Comparison of ENCODE assay signal across 12 cellular contexts in the genomic region with DNA sequence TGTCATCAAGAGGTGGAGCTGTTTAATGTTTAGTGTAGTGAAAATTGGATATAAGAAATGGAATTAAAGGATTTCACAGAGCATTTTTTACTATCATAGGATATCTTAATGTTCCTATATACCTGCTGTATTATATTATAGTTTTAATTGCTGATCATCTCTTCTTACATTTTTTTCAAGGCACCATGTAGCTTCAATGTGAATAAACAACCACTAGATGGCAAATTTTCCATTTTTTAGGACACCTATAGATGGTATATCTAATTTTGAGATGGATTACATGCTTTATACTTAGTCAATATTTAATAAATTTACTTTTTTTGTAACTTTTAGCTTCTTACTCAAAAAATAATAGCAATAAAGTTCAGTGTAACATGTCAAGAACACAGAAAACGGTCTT. TPM values are rescaled to one million over a fixed set of nuclear protein-coding genes. Genes with fewer than 3 reads are reported as not detected.
DNase-seq lines count a peak whose midpoint lies in the region; ATAC-seq, FAIRE-seq and TF ChIP-seq lines count a peak whose summit lies in the region.
"Had no signal": no experiment of that assay in that cellular context is flagged by ENCODE, and none has a peak within 500 bp of the region (broad histone marks: within the 10 kb centered on the region; RNA-seq: fewer than 3 reads in every experiment).

No MANE protein-coding gene starts in this region.

- ATAC-seq in GM12878: peak; percentile 47; the same call in 2 of the 3 replicates
- ATAC-seq in T-cell (replicated peaks in 1 of 4): no peak
- no peak for ATAC-seq in GM18505 (IDR thresholded peaks at IDR 0.05; ENCODE audit: unreplicated experiment)

- WGBS in GM12878 (ENCODE audit: insufficient coverage, insufficient replicate concordance, low lambda C conversion rate, missing lambda C conversion rate): 4% methylated on average over 1 of the region's 1 CpG
- 56 to 64% methylated on average over 1 of the region's 1 CpG for WGBS in tibial nerve, 2 donors

- SMC1A ChIA-PET in GM12878 (lab: Charles Lee; ENCODE audit: uncharacterized antibody, unreplicated experiment): interaction anchor here (1.8 to 2.5 kb wide), 2 partner anchors 11 to 212 kb away, joined by 8 to 13 read pairs; no protein-coding TSS in a partner anchor

- TF ChIP-seq POLR2A in GM12878 (IDR thresholded peaks at IDR 0.05; ENCODE audit: low read depth, low read length): no peak
- TF ChIP-seq POLR2A in GM18505 (IDR thresholded peaks at IDR 0.05; ENCODE audit: borderline replicate concordance, extremely low read depth, insufficient read depth, insufficient read length): no peak
- no peak for TF ChIP-seq POLR2A in tibial nerve (IDR thresholded peaks at IDR 0.05)

- H3K4me1 ChIP-seq in GM12878 (ENCODE audit: control insufficient read depth, insufficient read depth, low read length) (no peaks in the 10 kb centered on the region), tibial nerve (no peaks in the 10 kb centered on the region)

- H3K4me3 Mint-ChIP-seq in progenitor cell of endocrine pancreas (ENCODE audit: low read depth) (no peak overlapping the region), T-cell (no peak overlapping the region)

- H2AFZ ChIP-seq in GM12878 (ENCODE audit: control insufficient read depth, low read depth, low read length): no peak overlapping the region

- H3K27me3 Mint-ChIP-seq in progenitor cell of endocrine pancreas (no peaks in the 10 kb centered on the region), T-cell (no peaks in the 10 kb centered on the region)

- H3K4me3 ChIP-seq in GM12878: no peak overlapping the region
- H3K4me3 ChIP-seq in tibial nerve: no peak overlapping the region

- RAD21 ChIA-PET in GM12878 (lab: Charles Lee; ENCODE audit: unreplicated experiment): interaction anchor here (2.0 kb wide), 1 partner anchor 212 kb away, joined by 9 read pairs; no protein-coding TSS in a partner anchor

- TF ChIP-seq EP300 in GM12878 (IDR thresholded peaks at IDR 0.05; ENCODE audit: borderline replicate concordance in 1 of 2, control insufficient read depth in 1 of 2, low read depth in 2 of 2, low read length in 2 of 2): no peak
- TF ChIP-seq EP300 in tibial nerve (IDR thresholded peaks at IDR 0.05): no peak

- H3K27me3 ChIP-seq in GM12878 (replicated peaks in 1 of 2; ENCODE audit: control insufficient read depth in 2 of 2, insufficient read depth in 2 of 2, low read length in 1 of 2): no peaks in the 10 kb centered on the region
- no peaks in the 10 kb centered on the region for H3K27me3 ChIP-seq in tibial nerve

- POLR2A ChIA-PET in GM12878 (lab: Charles Lee) (no interaction called here), T-cell (lab: Charles Lee) (interaction anchor here in 1 of 2 donors (0.5 kb wide), 1 partner anchor 11 kb away, joined by 6 read pairs; no protein-coding TSS in a partner anchor)

- TF ChIP-seq RAD21 in GM12878 (IDR thresholded peaks at IDR 0.05; ENCODE audit: insufficient read depth, low read depth, low read length): 0 out of 2 replicates have a peak, but pooled peaks have one; percentile 17

- TF ChIP-seq CTCF in GM12878 (IDR thresholded peaks at IDR 0.05 in 2 of 3, conservative IDR thresholded peaks at IDR 0.05 in 1 of 3; ENCODE audit: control insufficient read depth in 2 of 3, extremely low read depth in 1 of 3, insufficient read depth in 1 of 3, low read depth in 3 of 3, low read length in 3 of 3) (peak in 2 of 3 experiments; percentile 13 to 16; a peak in 2 of 6 replicates), progenitor cell of endocrine pancreas (IDR thresholded peaks at IDR 0.05; ENCODE audit: unreplicated experiment) (peak; percentile 60), tibial nerve (IDR thresholded peaks at IDR 0.05) (no peak)

- H3K9me3 Mint-ChIP-seq in progenitor cell of endocrine pancreas (ENCODE audit: low read depth) (no peaks in the 10 kb centered on the region), T-cell (peaks cover 3 to 16% (median 7%) of the 10 kb centered on the region in 3 donors)

- H3K4me1 Mint-ChIP-seq in progenitor cell of endocrine pancreas (ENCODE audit: low read depth): no peaks in the 10 kb centered on the region
- H3K4me1 Mint-ChIP-seq in T-cell: no peaks in the 10 kb centered on the region

- no peak overlapping the region for H3K9ac ChIP-seq in GM12878 (ENCODE audit: control insufficient read depth, insufficient read depth, low read length)

- H3K79me2 ChIP-seq in GM12878 (ENCODE audit: control insufficient read depth, insufficient read depth, low read length): no peaks in the 10 kb centered on the region

- intact Hi-C loops in GM12878 (cut with micrococcal nuclease; ENCODE audit: unreplicated experiment): loop anchor here (5.0 kb wide), 2 partner anchors 214 to 469 kb away; no protein-coding TSS in a partner anchor

- FAIRE-seq in GM12878 (lab: Jason Lieb, UNC): no peak

- no peaks in the 10 kb centered on the region for H4K20me1 ChIP-seq in GM12878 (ENCODE audit: control insufficient read depth, insufficient read depth)

- in situ Hi-C loops in GM12878 (cut with MboI): no loop called here

- H3K27ac Mint-ChIP-seq in progenitor cell of endocrine pancreas: no peak overlapping the region
- H3K27ac Mint-ChIP-seq in T-cell: no peak overlapping the region

- H3K36me3 Mint-ChIP-seq in progenitor cell of endocrine pancreas (ENCODE audit: insufficient read depth) (no peaks in the 10 kb centered on the region), T-cell (no peaks in the 10 kb centered on the region)

- no peaks in the 10 kb centered on the region for H3K9me3 ChIP-seq in GM12878 (replicated peaks; ENCODE audit: control insufficient read depth, insufficient read depth, low read length)
- no peaks in the 10 kb centered on the region for H3K9me3 ChIP-seq in tibial nerve

- CTCF ChIA-PET in GM12878 (lab: Yijun Ruan, JAX) (interaction anchor here (1.0 to 2.6 kb wide), 3 partner anchors 17 to 212 kb away, joined by 3 to 28 read pairs (median 3); no protein-coding TSS in a partner anchor), T-cell (lab: Charles Lee) (no interaction called here)

- no peak overlapping the region for H3K27ac ChIP-seq in GM12878 (ENCODE audit: control insufficient read depth, insufficient read depth)
- no peak overlapping the region for H3K27ac ChIP-seq in tibial nerve

- no peak overlapping the region for H3K4me2 ChIP-seq in GM12878 (ENCODE audit: control insufficient read depth, insufficient read depth)

- DNase-seq in NCI-H2227 (lab: John Stamatoyannopoulos, UW; ENCODE audit: unreplicated experiment) (peak; percentile 14), NCI-H2227 treated with DMSO at 0.1 percent for 48 hours (lab: John Stamatoyannopoulos, UW) (no peak), NCI-H1092 (lab: John Stamatoyannopoulos, UW) (peak; percentile 19), GM12878 (ENCODE audit: low read depth, low spot score) (no peak), progenitor cell of endocrine pancreas (ENCODE audit: low spot score, unreplicated experiment) (no peak), T-cell (no peak), tibial nerve (ENCODE audit: low spot score in 2 of 2) (no peak)

- H3K36me3 ChIP-seq in GM12878 (ENCODE audit: control insufficient read depth in 2 of 2, insufficient read depth in 2 of 2, low read length in 1 of 2) (no peaks in the 10 kb centered on the region), tibial nerve (no peaks in the 10 kb centered on the region)

- BruUV-seq in GM12878 (replicated peaks; lab: Mats Ljungman, UMichigan): no TSS peak

TF ChIP-seq in GM12878, 131 proteins besides CTCF, POLR2A, EP300 and RAD21:
- TF ChIP-seq KAT2A (conservative IDR thresholded peaks at IDR 0.05; ENCODE audit: control insufficient read depth, low read depth, low read length) (no peak), SMC3 (IDR thresholded peaks at IDR 0.05; ENCODE audit: borderline replicate concordance, low read length) (peak; percentile 34)

RNA-seq across cellular contexts. Expression of a gene that starts 9.0 kb away (rescaled TPM):
- not detected in 2 replicates for total RNA-seq in GM12878 (2013; cell fraction: nucleolus; rRNA removed)
- total RNA-seq in GM12878 (2014; rRNA removed) (not detected in 2 replicates), GM12878 (2014; rRNA removed; fragmentation: Illumina TruSeq; extraction: Trizol) (not detected in 2 replicates), GM12878 (2021) (not detected in 2 replicates), progenitor cell of endocrine pancreas (not detected in 2 replicates), T-cell (not detected), tibial nerve (not detected)
- not detected for polyA plus RNA-seq in GM12878 (2011; ENCODE audit: low read depth)
- polyA plus RNA-seq in GM12878 (2011; rRNA removed) (not detected in 2 replicates), GM12878 (2014; fragmentation: Illumina TruSeq; extraction: Trizol) (not detected in 2 replicates), GM12878 (2014; fragmentation: Nextera tagmentation; extraction: Ambion mirVana) (not detected), GM12878 (2014; rRNA removed) (not detected in 2 replicates), GM12878 (2016; fragmentation: Nextera tagmentation; extraction: Ambion mirVana) (not detected)
- not detected in 2 replicates for polyA plus RNA-seq in GM12878 (2011; cell fraction: cytosol; rRNA removed)
- polyA plus RNA-seq in GM12878 (2011; cell fraction: nucleus; rRNA removed): not detected in 2 replicates
- polyA plus RNA-seq in GM12878 (2012): not detected in 2 replicates
- polyA minus RNA-seq in GM12878 (2011; rRNA and poly(A)+ RNA removed): not detected in 2 replicates
- polyA minus RNA-seq in GM12878 (2011; cell fraction: cytosol; rRNA and poly(A)+ RNA removed): not detected in 2 replicates
- polyA minus RNA-seq in GM12878 (2011; cell fraction: nucleus; rRNA and poly(A)+ RNA removed): not detected in 2 replicates
- total RNA-seq: fibroblast of lung, M059J, mononuclear cell had no signal
- polyA plus RNA-seq: fibroblast of lung, thymus had no signal

RNA-seq across cellular contexts. Expression of a gene that starts 9.6 kb away (rescaled TPM):
- total RNA-seq in GM12878 (2013; cell fraction: nucleolus; rRNA removed): not detected in 2 replicates
- total RNA-seq in GM12878 (2014; rRNA removed) (0.11 and 0.16 TPM in 2 replicates), GM12878 (2014; rRNA removed; fragmentation: Illumina TruSeq; extraction: Trizol) (0.09 and 0.13 TPM in 2 replicates), GM12878 (2021) (0.05 and 0.08 TPM in 2 replicates), progenitor cell of endocrine pancreas (0.14 and 0.33 TPM in 2 replicates), T-cell (not detected), tibial nerve (not detected)
- polyA plus RNA-seq in GM12878 (2011; ENCODE audit: low read depth): not detected
- polyA plus RNA-seq in GM12878 (2011; rRNA removed) (not detected in 2 replicates), GM12878 (2014; fragmentation: Illumina TruSeq; extraction: Trizol) (0.07 TPM in 1 of 2 replicates, not detected in the other), GM12878 (2014; fragmentation: Nextera tagmentation; extraction: Ambion mirVana) (under 1 TPM; 0.02 to 0.05 TPM), GM12878 (2014; rRNA removed) (0.04 TPM in 2 replicates), GM12878 (2016; fragmentation: Nextera tagmentation; extraction: Ambion mirVana) (under 1 TPM in 1 of 2 experiments, not detected in 1; 0.05 TPM)
- not detected in 2 replicates for polyA plus RNA-seq in GM12878 (2011; cell fraction: cytosol; rRNA removed)
- not detected in 2 replicates for polyA plus RNA-seq in GM12878 (2011; cell fraction: nucleus; rRNA removed)
- polyA plus RNA-seq in GM12878 (2012): not detected in 2 replicates
- polyA minus RNA-seq in GM12878 (2011; rRNA and poly(A)+ RNA removed): not detected in 2 replicates
- 0.31 TPM in 1 of 2 replicates, not detected in the other for polyA minus RNA-seq in GM12878 (2011; cell fraction: cytosol; rRNA and poly(A)+ RNA removed)
- 0.10 TPM in 1 of 2 replicates, not detected in the other for polyA minus RNA-seq in GM12878 (2011; cell fraction: nucleus; rRNA and poly(A)+ RNA removed)
- total RNA-seq: fibroblast of lung, M059J, mononuclear cell had no signal
- polyA plus RNA-seq: fibroblast of lung had no signal

Comparison
In these comparisons a context has a peak if more than half of its experiments do, and no peak if none do; other contexts are left out.
1. DNase-seq: peak in NCI-H2227 (single experiment) and NCI-H1092 (single experiment); none in NCI-H2227 treated with DMSO at 0.1 percent for 48 hours (single experiment), GM12878 (single experiment), progenitor cell of endocrine pancreas (single experiment), T-cell (0 of 34) and tibial nerve (0 of 2).
2. CTCF ChIP-seq: peak in GM12878 (2 of 3) and progenitor cell of endocrine pancreas (single experiment); none in tibial nerve (0 of 5).